Comparison of ENCODE assay signal across 8 cellular contexts in genomic region chr1:26278835-26279597, GRCh38. TPM values are rescaled to one million over a fixed set of nuclear protein-coding genes. Genes with fewer than 3 reads are reported as not detected.
DNase-seq lines count a peak whose midpoint lies in the region; ATAC-seq, FAIRE-seq and TF ChIP-seq lines count a peak whose summit lies in the region.

No MANE protein-coding gene starts in this region.

- no TSS peak for BruUV-seq in A673 (replicated peaks; lab: Mats Ljungman, UMichigan)

- H3K27ac ChIP-seq in A673 (ENCODE audit: low read depth, low read length, poor library complexity, severe bottlenecking), result peak overlapping the region; percentile 71
- peak overlapping the region; percentile 91 for H3K27ac ChIP-seq in RWPE2 (ENCODE audit: poor library complexity, severe bottlenecking)
- H3K27ac ChIP-seq in caudate nucleus (ENCODE audit: low read depth, low read length), result peak overlapping the region; percentile 95
- H3K27ac ChIP-seq in lower lobe of right lung, result peak overlapping the region; percentile 96
- H3K27ac ChIP-seq in thymus (ENCODE audit: low read depth), result peak overlapping the region; percentile 95

- 40% methylated on average over 9 of the region's 9 CpGs for WGBS in thymus

- ATAC-seq in RWPE2 (ENCODE audit: low read depth) (no peak), lower lobe of right lung (peak; percentile 22 to 29), HG02571 (IDR thresholded peaks at IDR 0.05; ENCODE audit: unreplicated experiment) (no peak)

- H3K27me3 ChIP-seq in A673 (replicated peaks; ENCODE audit: insufficient read depth, low read depth, low read length, poor library complexity), result no peaks in the 10 kb centered on the region
- no peaks in the 10 kb centered on the region for H3K27me3 ChIP-seq in RWPE2 (ENCODE audit: insufficient read depth, poor library complexity, severe bottlenecking)
- no peaks in the 10 kb centered on the region for H3K27me3 ChIP-seq in lower lobe of right lung (ENCODE audit: low read depth)
- H3K27me3 ChIP-seq in thymus (ENCODE audit: control insufficient read depth, insufficient read depth), result no peaks in the 10 kb centered on the region

- no peak for DNase-seq in A673 (ENCODE audit: low spot score)
- no peak for DNase-seq in GM19239 (ENCODE audit: insufficient read length, low spot score)
- no peak for DNase-seq in RWPE2 (ENCODE audit: low spot score)
- DNase-seq in caudate nucleus (lab: John Stamatoyannopoulos, UW), result peak in 3 of 61 donors; percentile 29 to 40 (median 37)
- DNase-seq in lower lobe of right lung, result no peak
- DNase-seq in NCI-H1694 (lab: John Stamatoyannopoulos, UW), result no peak

- peak; percentile 42 for FAIRE-seq in GM19239 (lab: Jason Lieb, UNC)

- H3K4me1 ChIP-seq in A673 (ENCODE audit: insufficient read depth, low read length, poor library complexity, severe bottlenecking) (peaks cover 52% of the 10 kb centered on the region), RWPE2 (ENCODE audit: insufficient read depth, poor library complexity, severe bottlenecking) (peaks cover 54% of the 10 kb centered on the region), lower lobe of right lung (peaks cover 86% of the 10 kb centered on the region), thymus (ENCODE audit: control insufficient read depth, insufficient read depth, low read length) (peaks cover 34% of the 10 kb centered on the region)

- CTCF ChIA-PET in A673 (lab: Charles Lee), result interaction anchor here (0.5 to 1.4 kb wide), 5 partner anchors 21 to 169 kb away, joined by 3 to 6 read pairs (median 4); partner anchors contain the start of gene CEP85

- POLR2A ChIA-PET in A673 (lab: Charles Lee; ENCODE audit: low non-redundant PET), result no interaction called here

- H3K9me3 ChIP-seq in A673 (ENCODE audit: low read depth, low read length, poor library complexity, severe bottlenecking), result no peaks in the 10 kb centered on the region
- no peaks in the 10 kb centered on the region for H3K9me3 ChIP-seq in RWPE2 (ENCODE audit: severe bottlenecking)
- H3K9me3 ChIP-seq in lower lobe of right lung, result no peaks in the 10 kb centered on the region
- no peaks in the 10 kb centered on the region for H3K9me3 ChIP-seq in thymus (ENCODE audit: control insufficient read depth)

- intact Hi-C loops in A673 (cut with micrococcal nuclease; ENCODE audit: unreplicated experiment), result loop anchor here (5.0 kb wide), 1 partner anchor 42 kb away; no protein-coding TSS in a partner anchor
- intact Hi-C loops in lower lobe of right lung (cut with DNase I), result no loop called here

- peaks cover 22% of the 10 kb centered on the region for H3K36me3 ChIP-seq in A673 (ENCODE audit: insufficient read depth, low read length, poor library complexity, severe bottlenecking)
- peaks cover 35% of the 10 kb centered on the region for H3K36me3 ChIP-seq in RWPE2 (ENCODE audit: low read depth)
- peaks cover 23% of the 10 kb centered on the region for H3K36me3 ChIP-seq in lower lobe of right lung
- H3K36me3 ChIP-seq in thymus (ENCODE audit: control insufficient read depth, insufficient read depth), result peaks cover 45% of the 10 kb centered on the region

- H3K4me3 ChIP-seq in A673 (ENCODE audit: low read depth, low read length, poor library complexity, severe bottlenecking) (peak overlapping the region; percentile 72), RWPE2 (ENCODE audit: severe bottlenecking) (peak overlapping the region; percentile 57), lower lobe of right lung (peak overlapping the region; percentile 93), thymus (ENCODE audit: low read length) (peak overlapping the region; percentile 87)

- TF ChIP-seq CTCF in A673 (conservative IDR thresholded peaks at IDR 0.05; ENCODE audit: low read depth, low read length) (no peak), RWPE2 (IDR thresholded peaks at IDR 0.05; ENCODE audit: poor library complexity, severe bottlenecking) (no peak), lower lobe of right lung (IDR thresholded peaks at IDR 0.05) (no peak)

RNA-seq across cellular contexts. Expression of gene SH3BGRL3, which starts 0.9 kb away (rescaled TPM):
- total RNA-seq in A673 (2021) (133 and 138 TPM in 2 replicates), lower lobe of right lung (204 TPM)
- 261 TPM for polyA plus RNA-seq in thymus

RNA-seq across cellular contexts. Expression of gene UBXN11, which starts 27.4 kb away (rescaled TPM):
- total RNA-seq in A673 (2021) (22.1 and 25.4 TPM in 2 replicates), lower lobe of right lung (65.1 TPM)
- polyA plus RNA-seq in thymus, result 42.7 TPM

RNA-seq across cellular contexts. Expression of gene CD52, which starts 38.7 kb away (rescaled TPM):
- not detected in 2 replicates for total RNA-seq in A673 (2021)
- total RNA-seq in lower lobe of right lung, result 541 TPM
- 1,113 TPM for polyA plus RNA-seq in thymus

RNA-seq across cellular contexts. Expression of gene CEP85, which starts 45.0 kb away (rescaled TPM):
- total RNA-seq in A673 (2021) (51.3 and 51.5 TPM in 2 replicates), lower lobe of right lung (10.2 TPM)
- 9.7 TPM for polyA plus RNA-seq in thymus

Comparison
In these comparisons a context has a peak if more than half of its experiments do, and no peak if none do; other contexts are left out.
1. ATAC-seq: peak in lower lobe of right lung (2 of 2); none in RWPE2 (single experiment) and HG02571 (single experiment).
2. RNA of gene CD52, which starts 38.7 kb away (total RNA-seq): 541 TPM in lower lobe of right lung (single experiment); not detected in A673; every median in the first group is over 100 times any median in the second.
3. Peak in every context shown above with its lines, with median percentiles within 50 percentile points of each other: H3K27ac ChIP-seq and H3K4me3 ChIP-seq.